ENCODE assay signal across 8 cellular contexts in the genomic region with DNA sequence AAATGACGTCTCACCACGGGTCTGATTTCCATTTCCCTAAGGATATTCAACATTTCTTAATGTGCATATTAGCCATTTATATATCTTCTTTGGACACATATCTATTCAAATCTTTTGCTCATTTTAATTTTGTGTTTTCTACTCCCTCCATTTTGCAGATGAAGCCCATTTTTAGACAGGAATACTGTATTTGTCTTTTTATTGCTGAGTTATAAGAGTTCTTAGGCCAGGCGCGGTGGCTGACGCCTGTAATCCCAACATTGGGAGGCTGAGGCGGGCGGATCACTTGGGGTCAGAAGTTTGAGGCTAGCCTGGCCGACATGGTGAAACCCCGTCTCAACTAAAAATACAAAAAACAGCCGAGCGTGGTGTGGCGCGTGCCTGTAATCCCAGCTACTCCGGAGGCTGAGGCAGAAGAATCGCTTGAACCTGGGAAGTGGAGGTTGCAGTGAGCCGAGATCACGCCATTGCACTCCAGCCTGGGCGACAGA. TPM values are rescaled to one million over a fixed set of nuclear protein-coding genes. Genes with fewer than 3 reads are reported as not detected.
DNase-seq lines count a peak whose midpoint lies in the region; ATAC-seq, FAIRE-seq and TF ChIP-seq lines count a peak whose summit lies in the region.
"Not testable (repeated sequence)": the region's sequence is repeated elsewhere in the genome, so short reads cannot be mapped to it uniquely, and the experiment has no call there.

No MANE protein-coding gene starts in this region.

- not testable (repeated sequence) for TF ChIP-seq CTCF in bronchial epithelial cell (IDR thresholded peaks at IDR 0.05; ENCODE audit: insufficient read depth, low read length, severe bottlenecking); left ventricle myocardium inferior (IDR thresholded peaks at IDR 0.05; ENCODE audit: borderline replicate concordance)

- not testable (repeated sequence) for H3K27me3 Mint-ChIP-seq in CD4-positive, CD25-positive, alpha-beta regulatory T cell; activated CD4-positive, alpha-beta T cell treated with anti-CD3 and anti-CD28 coated beads, Interleukin-2, amount 10 ng/mL, durations not matched to agents 24 days and 14 days; naive thymus-derived CD4-positive, alpha-beta T cell; stimulated activated naive CD8-positive, alpha-beta T cell treated with anti-CD3 and anti-CD28 coated beads, Interleukin-15, Interleukin-2, amounts not matched to agents 100 ng/mL and 50 ng/mL, for 24 hours

- peak overlapping the region; percentile 96 for H3K27ac ChIP-seq in CD4-positive, CD25-positive, alpha-beta regulatory T cell (ENCODE audit: insufficient read depth, low read length, poor library complexity, severe bottlenecking)
- H3K27ac ChIP-seq in left ventricle myocardium inferior (replicated peaks) = peak overlapping the region; percentile 98
- H3K27ac ChIP-seq in naive thymus-derived CD4-positive, alpha-beta T cell (ENCODE audit: low read depth, low read length) = peak overlapping the region; percentile 100

- FAIRE-seq in bronchial epithelial cell (lab: Jason Lieb, UNC) = not testable (repeated sequence)

- H3K4me1 ChIP-seq in CD4-positive, CD25-positive, alpha-beta regulatory T cell (ENCODE audit: control insufficient read depth, insufficient read depth, low read length, poor library complexity, severe bottlenecking) = peaks cover 42% of the 10 kb centered on the region
- H3K4me1 ChIP-seq in left ventricle myocardium inferior = peaks cover 50% of the 10 kb centered on the region
- H3K4me1 ChIP-seq in naive thymus-derived CD4-positive, alpha-beta T cell (ENCODE audit: control insufficient read depth in 2 of 2, insufficient read depth in 2 of 2, low read length in 2 of 2) = peaks cover 26 to 36% of the 10 kb centered on the region in 2 donors

- ATAC-seq in CD4-positive, CD25-positive, alpha-beta regulatory T cell (ENCODE audit: low read depth in 2 of 2); naive thymus-derived CD4-positive, alpha-beta T cell: not testable (repeated sequence)
- ATAC-seq in GM21786 (IDR thresholded peaks at IDR 0.05; ENCODE audit: unreplicated experiment) = peak; percentile 11

- peaks cover 32 to 49% (median 35%) of the 10 kb centered on the region in 4 donors for H3K4me1 Mint-ChIP-seq in CD4-positive, CD25-positive, alpha-beta regulatory T cell
- peaks cover 31% of the 10 kb centered on the region for H3K4me1 Mint-ChIP-seq in activated CD4-positive, alpha-beta T cell treated with anti-CD3 and anti-CD28 coated beads, Interleukin-2, amount 10 ng/mL, durations not matched to agents 24 days and 14 days
- peaks cover 32 to 51% (median 45%) of the 10 kb centered on the region in 7 donors for H3K4me1 Mint-ChIP-seq in naive thymus-derived CD4-positive, alpha-beta T cell
- peaks cover 49% of the 10 kb centered on the region for H3K4me1 Mint-ChIP-seq in stimulated activated naive CD8-positive, alpha-beta T cell treated with anti-CD3 and anti-CD28 coated beads, Interleukin-15, Interleukin-2, amounts not matched to agents 100 ng/mL and 50 ng/mL, for 24 hours (ENCODE audit: low read depth)

- peak overlapping the region; percentile 89 for H3K4me3 ChIP-seq in CD4-positive, CD25-positive, alpha-beta regulatory T cell (ENCODE audit: low read depth, low read length)
- H3K4me3 ChIP-seq in bronchial epithelial cell (ENCODE audit: low read depth, low read length) (peak overlapping the region; percentile 100), left ventricle myocardium inferior (peak overlapping the region; percentile 97)
- H3K4me3 ChIP-seq in naive thymus-derived CD4-positive, alpha-beta T cell (ENCODE audit: low read length) = peak overlapping the region; percentile 98

- H3K27me3 ChIP-seq in CD4-positive, CD25-positive, alpha-beta regulatory T cell (ENCODE audit: control insufficient read depth, insufficient read depth, low read length); bronchial epithelial cell (ENCODE audit: control insufficient read depth, insufficient read depth, low read length); left ventricle myocardium inferior (ENCODE audit: low read depth); naive thymus-derived CD4-positive, alpha-beta T cell (ENCODE audit: control insufficient read depth in 2 of 2, insufficient read depth in 2 of 2, low read length in 2 of 2): not testable (repeated sequence)

- not testable (repeated sequence) for H3K36me3 Mint-ChIP-seq in CD4-positive, CD25-positive, alpha-beta regulatory T cell; naive thymus-derived CD4-positive, alpha-beta T cell
- H3K36me3 Mint-ChIP-seq in activated CD4-positive, alpha-beta T cell treated with anti-CD3 and anti-CD28 coated beads, Interleukin-2, amount 10 ng/mL, durations not matched to agents 24 days and 14 days (ENCODE audit: low read depth) = peaks cover 14% of the 10 kb centered on the region
- H3K36me3 Mint-ChIP-seq in stimulated activated naive CD8-positive, alpha-beta T cell treated with anti-CD3 and anti-CD28 coated beads, Interleukin-15, Interleukin-2, amounts not matched to agents 100 ng/mL and 50 ng/mL, for 24 hours (ENCODE audit: low read depth) = peaks cover 14% of the 10 kb centered on the region

- peak in 1 of 3 donors; percentile 10 for DNase-seq in CD4-positive, CD25-positive, alpha-beta regulatory T cell
- DNase-seq in M059J (ENCODE audit: low read depth) = peak; percentile 22
- not testable (repeated sequence) for DNase-seq in activated CD4-positive, alpha-beta T cell treated with anti-CD3 and anti-CD28 coated beads, Interleukin-2, amount 10 ng/mL, durations not matched to agents 24 days and 14 days; bronchial epithelial cell (ENCODE audit: low read depth); left ventricle myocardium inferior
- DNase-seq in naive thymus-derived CD4-positive, alpha-beta T cell = peak in 3 of 9 donors; percentile 4 to 23 (median 11)

- peak overlapping the region; percentile 94 to 98 (median 96) for H3K27ac Mint-ChIP-seq in CD4-positive, CD25-positive, alpha-beta regulatory T cell
- peak overlapping the region; percentile 93 for H3K27ac Mint-ChIP-seq in activated CD4-positive, alpha-beta T cell treated with anti-CD3 and anti-CD28 coated beads, Interleukin-2, amount 10 ng/mL, durations not matched to agents 24 days and 14 days
- peak overlapping the region; percentile 92 to 98 (median 98) for H3K27ac Mint-ChIP-seq in naive thymus-derived CD4-positive, alpha-beta T cell
- peak overlapping the region; percentile 96 for H3K27ac Mint-ChIP-seq in stimulated activated naive CD8-positive, alpha-beta T cell treated with anti-CD3 and anti-CD28 coated beads, Interleukin-15, Interleukin-2, amounts not matched to agents 100 ng/mL and 50 ng/mL, for 24 hours

- H3K9me3 Mint-ChIP-seq in CD4-positive, CD25-positive, alpha-beta regulatory T cell; activated CD4-positive, alpha-beta T cell treated with anti-CD3 and anti-CD28 coated beads, Interleukin-2, amount 10 ng/mL, durations not matched to agents 24 days and 14 days; naive thymus-derived CD4-positive, alpha-beta T cell; stimulated activated naive CD8-positive, alpha-beta T cell treated with anti-CD3 and anti-CD28 coated beads, Interleukin-15, Interleukin-2, amounts not matched to agents 100 ng/mL and 50 ng/mL, for 24 hours: not testable (repeated sequence)

- intact Hi-C loops in activated CD4-positive, alpha-beta T cell treated with anti-CD3 and anti-CD28 coated beads, Interleukin-2, amount 10 ng/mL, durations not matched to agents 24 days and 14 days (cut with micrococcal nuclease) = loop anchor here (2.0 to 5.0 kb wide), 5 partner anchors 37 to 264 kb away; a partner anchor contains a TSS
- intact Hi-C loops in left ventricle myocardium inferior (cut with micrococcal nuclease) = not testable (repeated sequence)
- intact Hi-C loops in naive thymus-derived CD4-positive, alpha-beta T cell (cut with micrococcal nuclease) = loop anchor here (1.0 to 5.0 kb wide), 12 partner anchors 37 to 584 kb away; a partner anchor contains a TSS

- not testable (repeated sequence) for H3K36me3 ChIP-seq in CD4-positive, CD25-positive, alpha-beta regulatory T cell (ENCODE audit: control insufficient read depth, insufficient read depth, low read length); bronchial epithelial cell (ENCODE audit: control insufficient read depth, insufficient read depth, low read length); left ventricle myocardium inferior; naive thymus-derived CD4-positive, alpha-beta T cell (ENCODE audit: control insufficient read depth in 2 of 3, insufficient read depth in 3 of 3, low read length in 3 of 3)

- CTCF ChIA-PET in naive thymus-derived CD4-positive, alpha-beta T cell (lab: Charles Lee) = interaction anchor here (0.7 kb wide), 1 partner anchor 236 kb away, joined by 4 read pairs; no protein-coding TSS in a partner anchor

- POLR2A ChIA-PET in naive thymus-derived CD4-positive, alpha-beta T cell (lab: Charles Lee) = interaction anchor here (0.6 to 3.8 kb wide), 18 partner anchors 8 to 809 kb away, joined by 3 to 27 read pairs (median 3); a partner anchor contains a TSS

- H3K4me3 Mint-ChIP-seq in CD4-positive, CD25-positive, alpha-beta regulatory T cell = peak overlapping the region; percentile 94 to 97 (median 96)
- H3K4me3 Mint-ChIP-seq in activated CD4-positive, alpha-beta T cell treated with anti-CD3 and anti-CD28 coated beads, Interleukin-2, amount 10 ng/mL, durations not matched to agents 24 days and 14 days = peak overlapping the region; percentile 97
- peak overlapping the region; percentile 83 to 99 (median 96) for H3K4me3 Mint-ChIP-seq in naive thymus-derived CD4-positive, alpha-beta T cell
- H3K4me3 Mint-ChIP-seq in stimulated activated naive CD8-positive, alpha-beta T cell treated with anti-CD3 and anti-CD28 coated beads, Interleukin-15, Interleukin-2, amounts not matched to agents 100 ng/mL and 50 ng/mL, for 24 hours = peak overlapping the region; percentile 100

- not testable (repeated sequence) for H3K9me3 ChIP-seq in CD4-positive, CD25-positive, alpha-beta regulatory T cell (ENCODE audit: control insufficient read depth in 2 of 2, low read length in 2 of 2); left ventricle myocardium inferior (replicated peaks); naive thymus-derived CD4-positive, alpha-beta T cell (ENCODE audit: control insufficient read depth in 2 of 3, low read length in 3 of 3)

RNA-seq across cellular contexts. Expression of a gene that starts 0.6 kb away (rescaled TPM):
- 76.6 TPM for total RNA-seq in CD4-positive, CD25-positive, alpha-beta regulatory T cell
- 100 to 1,000 TPM; 131 to 169 (median 153) TPM for polyA plus RNA-seq in CD4-positive, CD25-positive, alpha-beta regulatory T cell
- 246 and 304 TPM in 2 replicates for total RNA-seq in M059J (2014; rRNA removed; shearing (Covaris generic))
- total RNA-seq in activated CD4-positive, alpha-beta T cell treated with anti-CD3 and anti-CD28 coated beads, Interleukin-2, amount 10 ng/mL, durations not matched to agents 24 days and 14 days = 147 and 150 TPM in 2 replicates
- total RNA-seq in bronchial epithelial cell = 66.7 and 79.2 TPM in 2 replicates
- total RNA-seq in left ventricle myocardium inferior = 99.4 TPM
- 100 to 1,000 TPM in 3 of 5 experiments, 10 to 100 TPM in 2; 71.2 to 134 (median 115) TPM for total RNA-seq in naive thymus-derived CD4-positive, alpha-beta T cell
- polyA plus RNA-seq in naive thymus-derived CD4-positive, alpha-beta T cell = 100 to 1,000 TPM; 139 to 170 TPM

RNA-seq across cellular contexts. Expression of a gene that starts 5.9 kb away (rescaled TPM):
- 3.7 TPM for total RNA-seq in CD4-positive, CD25-positive, alpha-beta regulatory T cell
- 1 to 10 TPM; 4.0 to 8.5 (median 6.6) TPM for polyA plus RNA-seq in CD4-positive, CD25-positive, alpha-beta regulatory T cell
- 52.3 and 55.3 TPM in 2 replicates for total RNA-seq in M059J (2014; rRNA removed; shearing (Covaris generic))
- total RNA-seq in activated CD4-positive, alpha-beta T cell treated with anti-CD3 and anti-CD28 coated beads, Interleukin-2, amount 10 ng/mL, durations not matched to agents 24 days and 14 days = 17.6 and 19.1 TPM in 2 replicates
- total RNA-seq in bronchial epithelial cell (19.8 and 21.3 TPM in 2 replicates), left ventricle myocardium inferior (26.0 TPM)
- 10 to 100 TPM in 3 of 5 experiments, 1 to 10 TPM in 2; 5.4 to 16.6 (median 10.4) TPM for total RNA-seq in naive thymus-derived CD4-positive, alpha-beta T cell
- polyA plus RNA-seq in naive thymus-derived CD4-positive, alpha-beta T cell = 1 to 10 TPM; 6.7 to 7.0 TPM

RNA-seq across cellular contexts. Expression of a gene that starts 35.8 kb away (rescaled TPM):
- 1.2 TPM for total RNA-seq in CD4-positive, CD25-positive, alpha-beta regulatory T cell
- under 1 TPM in 3 of 4 donors, not detected in 1; 0.16 to 0.70 (median 0.41) TPM for polyA plus RNA-seq in CD4-positive, CD25-positive, alpha-beta regulatory T cell
- total RNA-seq in M059J (2014; rRNA removed; shearing (Covaris generic)) = 66.8 and 76.7 TPM in 2 replicates
- total RNA-seq in activated CD4-positive, alpha-beta T cell treated with anti-CD3 and anti-CD28 coated beads, Interleukin-2, amount 10 ng/mL, durations not matched to agents 24 days and 14 days = 1.3 and 1.7 TPM in 2 replicates
- total RNA-seq in bronchial epithelial cell (13.3 and 22.6 TPM in 2 replicates), left ventricle myocardium inferior (102 TPM)
- 1 to 10 TPM in 4 of 5 experiments, under 1 TPM in 1; 0.68 to 4.9 (median 3.0) TPM for total RNA-seq in naive thymus-derived CD4-positive, alpha-beta T cell
- polyA plus RNA-seq in naive thymus-derived CD4-positive, alpha-beta T cell = under 1 TPM; 0.39 to 0.40 TPM

RNA-seq across cellular contexts. Expression of a gene that starts 40.6 kb away (rescaled TPM):
- 10.7 TPM for total RNA-seq in CD4-positive, CD25-positive, alpha-beta regulatory T cell
- 10 to 100 TPM in 3 of 4 donors, 1 to 10 TPM in 1; 10.0 to 17.3 (median 14.2) TPM for polyA plus RNA-seq in CD4-positive, CD25-positive, alpha-beta regulatory T cell
- 20.9 and 22.0 TPM in 2 replicates for total RNA-seq in M059J (2014; rRNA removed; shearing (Covaris generic))
- total RNA-seq in activated CD4-positive, alpha-beta T cell treated with anti-CD3 and anti-CD28 coated beads, Interleukin-2, amount 10 ng/mL, durations not matched to agents 24 days and 14 days = 13.0 and 14.1 TPM in 2 replicates
- total RNA-seq in bronchial epithelial cell (13.8 and 14.7 TPM in 2 replicates), left ventricle myocardium inferior (7.8 TPM)
- 10 to 100 TPM; 12.1 to 32.8 (median 27.6) TPM for total RNA-seq in naive thymus-derived CD4-positive, alpha-beta T cell
- polyA plus RNA-seq in naive thymus-derived CD4-positive, alpha-beta T cell = 10 to 100 TPM; 24.0 to 30.9 TPM

RNA-seq across cellular contexts. Expression of a gene that starts 44.4 kb away (rescaled TPM):
- total RNA-seq in CD4-positive, CD25-positive, alpha-beta regulatory T cell = not detected
- polyA plus RNA-seq in CD4-positive, CD25-positive, alpha-beta regulatory T cell = under 1 TPM; 0.22 to 0.87 (median 0.50) TPM
- 0.32 TPM in 1 of 2 replicates, not detected in the other for total RNA-seq in M059J (2014; rRNA removed; shearing (Covaris generic))
- 0.38 and 0.65 TPM in 2 replicates for total RNA-seq in activated CD4-positive, alpha-beta T cell treated with anti-CD3 and anti-CD28 coated beads, Interleukin-2, amount 10 ng/mL, durations not matched to agents 24 days and 14 days
- total RNA-seq in bronchial epithelial cell (0.51 TPM in 1 of 2 replicates, not detected in the other), left ventricle myocardium inferior (1.1 TPM)
- 1 to 10 TPM in 3 of 5 experiments, under 1 TPM in 2; 0.34 to 2.7 (median 1.1) TPM for total RNA-seq in naive thymus-derived CD4-positive, alpha-beta T cell
- polyA plus RNA-seq in naive thymus-derived CD4-positive, alpha-beta T cell = 1 to 10 TPM in 1 of 2 donors, under 1 TPM in 1; 0.29 to 1.2 TPM
